In genomic region chrX:41596586-41596985, GRCh38 we compare ENCODE assay signal across 13 cellular contexts.
DNase-seq lines count a peak whose midpoint lies in the region; ATAC-seq and TF ChIP-seq lines count a peak whose summit lies in the region.
"Had no signal": no experiment of that assay in that cellular context is flagged by ENCODE, and none has a peak within 500 bp of the region (broad histone marks: within the 10 kb centered on the region; RNA-seq: fewer than 3 reads in every experiment).

No MANE protein-coding gene starts in this region.

- H3K27ac ChIP-seq in body of pancreas: no peak overlapping the region

- H3K36me3 Mint-ChIP-seq in activated T-helper 1 cell treated with anti-CD3 and anti-CD28 coated beads, Interleukin-12 subunit alpha, Interleukin-12 subunit beta, Interleukin-2, Interleukin-4 antibody, amounts not matched to agents 30 ng/mL and 10 ng/mL and 1 ng/mL, durations not matched to agents 14 hours and 24 hours and 36 hours (ENCODE audit: low read depth): peaks cover 2% of the 10 kb centered on the region

- no peaks in the 10 kb centered on the region for H3K9me3 Mint-ChIP-seq in activated T-helper 1 cell treated with anti-CD3 and anti-CD28 coated beads, Interleukin-12 subunit alpha, Interleukin-12 subunit beta, Interleukin-2, Interleukin-4 antibody, amounts not matched to agents 30 ng/mL and 10 ng/mL and 1 ng/mL, durations not matched to agents 14 hours and 24 hours and 36 hours
- H3K9me3 Mint-ChIP-seq: T-helper 1 cell treated with Interleukin-12 subunit alpha and Interleukin-12 subunit beta and Interleukin-4 antibody, amounts not matched to agents 30 μg/mL and 1 μg/mL, for 36 hours had no signal

- ATAC-seq in GM18868 (IDR thresholded peaks at IDR 0.05; ENCODE audit: unreplicated experiment): peak; percentile 100
- ATAC-seq in GM21737 (IDR thresholded peaks at IDR 0.05; ENCODE audit: unreplicated experiment): peak; percentile 90
- ATAC-seq in HG03469 (IDR thresholded peaks at IDR 0.05; ENCODE audit: unreplicated experiment): peak; percentile 86
- no peak for ATAC-seq in body of pancreas

- H3K4me3 Mint-ChIP-seq in activated T-helper 1 cell treated with anti-CD3 and anti-CD28 coated beads, Interleukin-12 subunit alpha, Interleukin-12 subunit beta, Interleukin-2, Interleukin-4 antibody, amounts not matched to agents 30 ng/mL and 10 ng/mL and 1 ng/mL, durations not matched to agents 14 hours and 24 hours and 36 hours: no peak overlapping the region
- H3K4me3 Mint-ChIP-seq: activated naive CD8-positive, alpha-beta T cell treated with anti-CD3 and anti-CD28 coated beads, Interleukin-2, amount 10 ng/mL, durations not matched to agents 7 days and 5 days; T-helper 1 cell treated with Interleukin-12 subunit alpha and Interleukin-12 subunit beta and Interleukin-4 antibody, amounts not matched to agents 30 μg/mL and 1 μg/mL, for 36 hours had no signal

- H3K27ac Mint-ChIP-seq in activated T-helper 1 cell treated with anti-CD3 and anti-CD28 coated beads, Interleukin-12 subunit alpha, Interleukin-12 subunit beta, Interleukin-2, Interleukin-4 antibody, amounts not matched to agents 30 ng/mL and 10 ng/mL and 1 ng/mL, durations not matched to agents 14 hours and 24 hours and 36 hours: no peak overlapping the region
- H3K27ac Mint-ChIP-seq: activated naive CD8-positive, alpha-beta T cell treated with anti-CD3 and anti-CD28 coated beads, Interleukin-2, amount 10 ng/mL, durations not matched to agents 7 days and 5 days; T-helper 1 cell treated with Interleukin-12 subunit alpha and Interleukin-12 subunit beta and Interleukin-4 antibody, amounts not matched to agents 30 μg/mL and 1 μg/mL, for 36 hours had no signal

- no peaks in the 10 kb centered on the region for H3K4me1 ChIP-seq in body of pancreas

- DNase-seq in kidney epithelial cell (ENCODE audit: low read depth) (peak; percentile 32), body of pancreas (no peak), COLO668 (lab: John Stamatoyannopoulos, UW; ENCODE audit: unreplicated experiment) (no peak), NCI-H1436 treated with DMSO at 0.1 percent for 48 hours (lab: John Stamatoyannopoulos, UW) (no peak)
- DNase-seq in activated T-helper 1 cell treated with anti-CD3 and anti-CD28 coated beads, Interleukin-12 subunit alpha, Interleukin-12 subunit beta, Interleukin-2, Interleukin-4 antibody, amounts not matched to agents 30 ng/mL and 10 ng/mL and 1 ng/mL, durations not matched to agents 14 hours and 24 hours and 36 hours (ENCODE audit: low spot score): no peak
- DNase-seq: activated naive CD8-positive, alpha-beta T cell treated with anti-CD3 and anti-CD28 coated beads, Interleukin-2, amount 10 ng/mL, durations not matched to agents 7 days and 5 days; glutamatergic neuron; NCI-H1417 treated with DMSO at 0.1 percent for 48 hours; nucleus accumbens had no signal

- WGBS in body of pancreas, 2 donors: 83% methylated on average over 3 of the region's 3 CpGs

- no peaks in the 10 kb centered on the region for H3K27me3 Mint-ChIP-seq in activated T-helper 1 cell treated with anti-CD3 and anti-CD28 coated beads, Interleukin-12 subunit alpha, Interleukin-12 subunit beta, Interleukin-2, Interleukin-4 antibody, amounts not matched to agents 30 ng/mL and 10 ng/mL and 1 ng/mL, durations not matched to agents 14 hours and 24 hours and 36 hours (ENCODE audit: insufficient read depth)
- H3K27me3 Mint-ChIP-seq: activated naive CD8-positive, alpha-beta T cell treated with anti-CD3 and anti-CD28 coated beads, Interleukin-2, amount 10 ng/mL, durations not matched to agents 7 days and 5 days had no signal

- no peak for TF ChIP-seq POLR2A in body of pancreas (IDR thresholded peaks at IDR 0.05)

- TF ChIP-seq CTCF in kidney epithelial cell (IDR thresholded peaks at IDR 0.05; ENCODE audit: insufficient read depth, low read length, poor library complexity, severe bottlenecking): no peak
- no peak for TF ChIP-seq CTCF in body of pancreas (IDR thresholded peaks at IDR 0.05)

- no peaks in the 10 kb centered on the region for H3K9me3 ChIP-seq in body of pancreas

- H3K4me3 ChIP-seq in kidney epithelial cell (ENCODE audit: low read depth, low read length) (no peak overlapping the region), body of pancreas (no peak overlapping the region)

- H3K36me3 ChIP-seq in kidney epithelial cell (ENCODE audit: control insufficient read depth, insufficient read depth, low read length) (no peaks in the 10 kb centered on the region), body of pancreas (replicated peaks in 1 of 2; ENCODE audit: insufficient read depth in 1 of 2, low read depth in 2 of 2) (no peaks in the 10 kb centered on the region)

- intact Hi-C loops in body of pancreas (cut with DNase I): no loop called here
- intact Hi-C loops in activated T-helper 1 cell treated with anti-CD3 and anti-CD28 coated beads, Interleukin-12 subunit alpha, Interleukin-12 subunit beta, Interleukin-2, Interleukin-4 antibody, amounts not matched to agents 30 ng/mL and 10 ng/mL and 1 ng/mL, durations not matched to agents 14 hours and 24 hours and 36 hours (cut with micrococcal nuclease): loop anchor here (2.0 to 5.0 kb wide), 2 partner anchors 39 to 70 kb away; no protein-coding TSS in a partner anchor

- H3K27me3 ChIP-seq in kidney epithelial cell (ENCODE audit: control insufficient read depth, insufficient read depth, low read length) (no peaks in the 10 kb centered on the region), body of pancreas (no peaks in the 10 kb centered on the region)

- H3K4me1 Mint-ChIP-seq in activated T-helper 1 cell treated with anti-CD3 and anti-CD28 coated beads, Interleukin-12 subunit alpha, Interleukin-12 subunit beta, Interleukin-2, Interleukin-4 antibody, amounts not matched to agents 30 ng/mL and 10 ng/mL and 1 ng/mL, durations not matched to agents 14 hours and 24 hours and 36 hours (ENCODE audit: low read depth): peaks cover 9% of the 10 kb centered on the region
